Comparison of ENCODE assay signal across 8 cellular contexts in the genomic region with DNA sequence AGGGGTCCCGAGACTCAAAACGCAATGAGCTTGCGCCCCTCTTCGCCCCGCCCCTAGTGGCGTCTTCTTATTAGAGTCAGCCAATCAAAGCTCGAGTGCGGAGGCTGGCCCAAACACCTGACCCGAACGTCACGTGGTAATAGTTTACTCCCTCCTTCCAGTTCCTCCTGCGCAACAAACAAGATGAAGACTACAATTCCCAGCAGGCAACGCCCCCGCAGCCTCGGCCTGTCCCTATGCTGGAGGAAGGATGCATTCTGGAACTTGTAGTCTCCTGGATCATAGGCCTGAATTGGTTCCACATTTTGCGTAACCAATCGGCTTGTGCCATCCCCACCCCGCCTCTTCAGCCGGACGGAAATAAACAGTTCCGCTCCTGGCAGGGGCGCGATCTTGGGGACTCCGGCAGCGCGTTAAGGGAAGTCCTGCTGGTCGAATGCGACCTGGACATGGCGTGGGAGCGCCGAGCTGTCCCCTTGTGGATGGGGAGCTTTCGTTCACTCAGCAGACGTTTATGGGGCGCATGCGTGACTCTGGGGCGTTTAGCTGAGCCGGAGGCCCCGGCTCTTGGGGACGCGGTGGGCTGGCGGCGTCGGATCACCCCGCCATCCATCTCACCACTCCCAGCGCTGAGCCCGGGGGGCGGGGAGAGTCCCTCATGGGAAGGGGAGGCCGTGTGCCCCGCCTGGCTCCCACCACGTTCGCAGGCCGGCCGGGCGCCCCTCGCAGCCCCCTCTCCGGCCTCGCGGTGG. TPM values are rescaled to one million over a fixed set of nuclear protein-coding genes. Genes with fewer than 3 reads are reported as not detected.
DNase-seq lines count a peak whose midpoint lies in the region; ATAC-seq and TF ChIP-seq lines count a peak whose summit lies in the region.

A gene (minus strand): TSS at position 26 of the 752 bp plus-strand sequence. CDS start 38 bp downstream, outside the sequence.

- peaks cover 7% of the 10 kb centered on the region; the same call in 1 of the 2 replicates for H3K36me3 ChIP-seq in GM23338 (ENCODE audit: insufficient read depth)

- H3K4me2 ChIP-seq in GM23338, result peak within 1 kb of the TSS; percentile 87

- H3K27ac Mint-ChIP-seq in GM23338 (peak within 1 kb of the TSS; percentile 89), naive B cell (peak within 1 kb of the TSS in 4 of 6 donors; percentile 85 to 96 (median 93))
- H3K27ac Mint-ChIP-seq in activated T-helper 1 cell treated with anti-CD3 and anti-CD28 coated beads, Interleukin-12 subunit alpha, Interleukin-12 subunit beta, Interleukin-2, Interleukin-4 antibody, amounts not matched to agents 30 ng/mL and 10 ng/mL and 1 ng/mL, durations not matched to agents 14 hours and 24 hours and 36 hours, result peak within 1 kb of the TSS; percentile 88
- H3K27ac Mint-ChIP-seq in stimulated activated memory B cell treated with anti-CD40 and anti-IgM and Interleukin-4, amounts not matched to agents 10 μg/mL and 1 μg/mL and 100 μg/mL, for 72 hours, result no peak within 1 kb of the TSS

- intact Hi-C loops in activated T-helper 1 cell treated with anti-CD3 and anti-CD28 coated beads, Interleukin-12 subunit alpha, Interleukin-12 subunit beta, Interleukin-2, Interleukin-4 antibody, amounts not matched to agents 30 ng/mL and 10 ng/mL and 1 ng/mL, durations not matched to agents 14 hours and 24 hours and 36 hours (cut with micrococcal nuclease), result loop anchor here (1.0 to 2.0 kb wide), 11 partner anchors 11 to 189 kb away; a partner anchor contains a TSS

- H3K9me2 ChIP-seq in GM23338 (ENCODE audit: insufficient read depth), result no peaks in the 10 kb centered on the region

- peaks cover under 1% of the 10 kb centered on the region for H3K27me3 Mint-ChIP-seq in GM23338 (ENCODE audit: insufficient read depth, low read depth, poor library complexity)
- no peaks in the 10 kb centered on the region for H3K27me3 Mint-ChIP-seq in activated T-helper 1 cell treated with anti-CD3 and anti-CD28 coated beads, Interleukin-12 subunit alpha, Interleukin-12 subunit beta, Interleukin-2, Interleukin-4 antibody, amounts not matched to agents 30 ng/mL and 10 ng/mL and 1 ng/mL, durations not matched to agents 14 hours and 24 hours and 36 hours (ENCODE audit: insufficient read depth)
- no peaks in the 10 kb centered on the region for H3K27me3 Mint-ChIP-seq in naive B cell
- no peaks in the 10 kb centered on the region for H3K27me3 Mint-ChIP-seq in stimulated activated memory B cell treated with anti-CD40 and anti-IgM and Interleukin-4, amounts not matched to agents 10 μg/mL and 1 μg/mL and 100 μg/mL, for 72 hours

- no peaks in the 10 kb centered on the region for H3K27me3 ChIP-seq in GM23338 (ENCODE audit: insufficient read depth)

- peak within 1 kb of the TSS; percentile 85 for H3K27ac ChIP-seq in GM23338 (ENCODE audit: low read depth)

- 0 out of 4 replicates have a peak, but pooled peaks of 1 of the 2 experiments have one; percentile 13 for TF ChIP-seq CTCF in GM23338 (conservative IDR thresholded peaks at IDR 0.05; ENCODE audit: low read depth in 2 of 2)

- H3F3A ChIP-seq in GM23338 (replicated peaks; ENCODE audit: low read depth), result peaks cover 9% of the 10 kb centered on the region; the same call in 1 of the 2 replicates

- H2AFZ ChIP-seq in GM23338, result peak within 1 kb of the TSS; percentile 80

- H3K36me3 Mint-ChIP-seq in GM23338 (ENCODE audit: low read depth), result peaks cover 14% of the 10 kb centered on the region; the same call in 2 of the 3 replicates
- peaks cover 2% of the 10 kb centered on the region for H3K36me3 Mint-ChIP-seq in activated T-helper 1 cell treated with anti-CD3 and anti-CD28 coated beads, Interleukin-12 subunit alpha, Interleukin-12 subunit beta, Interleukin-2, Interleukin-4 antibody, amounts not matched to agents 30 ng/mL and 10 ng/mL and 1 ng/mL, durations not matched to agents 14 hours and 24 hours and 36 hours (ENCODE audit: low read depth)
- H3K36me3 Mint-ChIP-seq in naive B cell, result no peaks in the 10 kb centered on the region
- no peaks in the 10 kb centered on the region for H3K36me3 Mint-ChIP-seq in stimulated activated memory B cell treated with anti-CD40 and anti-IgM and Interleukin-4, amounts not matched to agents 10 μg/mL and 1 μg/mL and 100 μg/mL, for 72 hours

- H4K20me1 ChIP-seq in GM23338 (replicated peaks; ENCODE audit: insufficient read depth), result 0 out of 2 replicates have a peak, but pooled peaks cover 10% of the 10 kb centered on the region

- peaks cover 6% of the 10 kb centered on the region for H3K4me1 ChIP-seq in GM23338 (ENCODE audit: insufficient read depth)

- H3K4me3 Mint-ChIP-seq in GM23338 (no peak within 1 kb of the TSS; the same call in 2 of the 3 replicates), naive B cell (peak within 1 kb of the TSS in 1 of 8 donors; percentile 93)
- H3K4me3 Mint-ChIP-seq in activated T-helper 1 cell treated with anti-CD3 and anti-CD28 coated beads, Interleukin-12 subunit alpha, Interleukin-12 subunit beta, Interleukin-2, Interleukin-4 antibody, amounts not matched to agents 30 ng/mL and 10 ng/mL and 1 ng/mL, durations not matched to agents 14 hours and 24 hours and 36 hours, result no peak within 1 kb of the TSS
- no peak within 1 kb of the TSS for H3K4me3 Mint-ChIP-seq in stimulated activated memory B cell treated with anti-CD40 and anti-IgM and Interleukin-4, amounts not matched to agents 10 μg/mL and 1 μg/mL and 100 μg/mL, for 72 hours

- DNase-seq in EL (peak; percentile 100), GM23338 (ENCODE audit: low spot score) (peak; percentile 100), LHCN-M2 (ENCODE audit: low read depth) (peak; percentile 100), RPMI7951 (ENCODE audit: low read depth) (peak; percentile 99), fibroblast of gingiva (ENCODE audit: low read depth) (peak; percentile 100), naive B cell (peak; percentile 98)
- DNase-seq in activated T-helper 1 cell treated with anti-CD3 and anti-CD28 coated beads, Interleukin-12 subunit alpha, Interleukin-12 subunit beta, Interleukin-2, Interleukin-4 antibody, amounts not matched to agents 30 ng/mL and 10 ng/mL and 1 ng/mL, durations not matched to agents 14 hours and 24 hours and 36 hours (ENCODE audit: low spot score), result peak; percentile 96

- H3K79me2 ChIP-seq in GM23338 (replicated peaks; ENCODE audit: insufficient read depth), result peaks cover 20% of the 10 kb centered on the region

- H3K9me3 Mint-ChIP-seq in GM23338 (no peaks in the 10 kb centered on the region), naive B cell (no peaks in the 10 kb centered on the region)
- no peaks in the 10 kb centered on the region for H3K9me3 Mint-ChIP-seq in activated T-helper 1 cell treated with anti-CD3 and anti-CD28 coated beads, Interleukin-12 subunit alpha, Interleukin-12 subunit beta, Interleukin-2, Interleukin-4 antibody, amounts not matched to agents 30 ng/mL and 10 ng/mL and 1 ng/mL, durations not matched to agents 14 hours and 24 hours and 36 hours
- H3K9me3 Mint-ChIP-seq in stimulated activated memory B cell treated with anti-CD40 and anti-IgM and Interleukin-4, amounts not matched to agents 10 μg/mL and 1 μg/mL and 100 μg/mL, for 72 hours, result no peaks in the 10 kb centered on the region

- H3K4me1 Mint-ChIP-seq in GM23338, result peaks cover 9% of the 10 kb centered on the region
- peaks cover 34% of the 10 kb centered on the region for H3K4me1 Mint-ChIP-seq in activated T-helper 1 cell treated with anti-CD3 and anti-CD28 coated beads, Interleukin-12 subunit alpha, Interleukin-12 subunit beta, Interleukin-2, Interleukin-4 antibody, amounts not matched to agents 30 ng/mL and 10 ng/mL and 1 ng/mL, durations not matched to agents 14 hours and 24 hours and 36 hours (ENCODE audit: low read depth)
- peaks cover 20 to 55% (median 38%) of the 10 kb centered on the region in 3 donors for H3K4me1 Mint-ChIP-seq in naive B cell
- H3K4me1 Mint-ChIP-seq in stimulated activated memory B cell treated with anti-CD40 and anti-IgM and Interleukin-4, amounts not matched to agents 10 μg/mL and 1 μg/mL and 100 μg/mL, for 72 hours, result peaks cover 39% of the 10 kb centered on the region

- ATAC-seq in GM23338 (peak; percentile 91), naive B cell (ENCODE audit: low read depth in 2 of 2) (peak; percentile 79 to 83)
- peak; percentile 94 for ATAC-seq in stimulated activated memory B cell treated with anti-CD40 and anti-IgM and Interleukin-4, amounts not matched to agents 10 μg/mL and 1 μg/mL and 100 μg/mL, for 72 hours

- peak within 1 kb of the TSS; percentile 64 for H3K4me3 ChIP-seq in GM23338

TF ChIP-seq in GM23338, 12 proteins besides CTCF, POLR2A, EP300 and RAD21 (continues in another document):
- TF ChIP-seq, protein P1, sequence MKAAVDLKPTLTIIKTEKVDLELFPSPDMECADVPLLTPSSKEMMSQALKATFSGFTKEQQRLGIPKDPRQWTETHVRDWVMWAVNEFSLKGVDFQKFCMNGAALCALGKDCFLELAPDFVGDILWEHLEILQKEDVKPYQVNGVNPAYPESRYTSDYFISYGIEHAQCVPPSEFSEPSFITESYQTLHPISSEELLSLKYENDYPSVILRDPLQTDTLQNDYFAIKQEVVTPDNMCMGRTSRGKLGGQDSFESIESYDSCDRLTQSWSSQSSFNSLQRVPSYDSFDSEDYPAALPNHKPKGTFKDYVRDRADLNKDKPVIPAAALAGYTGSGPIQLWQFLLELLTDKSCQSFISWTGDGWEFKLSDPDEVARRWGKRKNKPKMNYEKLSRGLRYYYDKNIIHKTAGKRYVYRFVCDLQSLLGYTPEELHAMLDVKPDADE (IDR thresholded peaks at IDR 0.05), result peak; percentile 98

RNA-seq across cellular contexts. Expression of the gene that starts here (rescaled TPM):
- total RNA-seq in GM23338 (2014; rRNA removed; shearing (Covaris generic)), result 34.9 and 36.2 TPM in 2 replicates
- polyA plus RNA-seq in GM23338 (2016; fragmentation: Nextera tagmentation; extraction: Ambion mirVana) (59.5 and 63.5 TPM in 2 replicates), naive B cell (ENCODE audit: low read depth in 6 of 6) (100 to 1,000 TPM in 2 of 6 donors, 10 to 100 TPM in 4; 73.4 to 134 (median 87.6) TPM)
- 27.6 and 33.3 TPM in 2 replicates for total RNA-seq in LHCN-M2 (2014; rRNA removed)
- polyA plus RNA-seq in LHCN-M2 (2012), result 90.1 TPM
- total RNA-seq in RPMI7951 (2014; rRNA removed; shearing (Covaris generic)), result 21.9 and 24.9 TPM in 2 replicates
- 68.8 and 74.4 TPM in 2 replicates for total RNA-seq in activated T-helper 1 cell treated with anti-CD3 and anti-CD28 coated beads, Interleukin-12 subunit alpha, Interleukin-12 subunit beta, Interleukin-2, Interleukin-4 antibody, amounts not matched to agents 30 ng/mL and 10 ng/mL and 1 ng/mL, durations not matched to agents 14 hours and 24 hours and 36 hours

Comparison
In these comparisons a context has a peak if more than half of its experiments do, and no peak if none do; other contexts are left out.
1. Peak in every context shown above with its lines: DNase-seq, ATAC-seq, H3K4me3 ChIP-seq and H3K27ac ChIP-seq.